Comparison of ENCODE assay signal across 13 cellular contexts in the genomic region with DNA sequence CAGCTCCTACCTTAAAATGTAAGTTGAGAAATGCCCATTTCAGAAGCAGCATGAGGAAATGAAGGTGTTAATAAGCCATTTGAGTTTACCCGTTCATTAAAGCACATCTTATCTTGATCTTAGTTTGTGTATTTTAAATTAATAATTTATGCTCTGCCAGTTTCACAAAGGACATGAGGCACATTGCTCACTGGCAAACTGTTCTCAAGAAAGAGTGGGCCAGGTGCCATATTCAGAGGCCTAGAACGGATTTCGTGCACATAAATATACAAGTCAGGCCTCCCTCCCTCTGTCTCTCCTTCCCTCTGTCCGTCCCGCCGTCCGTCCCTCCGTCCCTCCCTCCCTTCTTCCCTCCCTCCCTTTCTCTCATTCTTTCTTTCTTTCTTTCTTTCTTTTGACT. TPM values are rescaled to one million over a fixed set of nuclear protein-coding genes. Genes with fewer than 3 reads are reported as not detected.
DNase-seq lines count a peak whose midpoint lies in the region; ATAC-seq and TF ChIP-seq lines count a peak whose summit lies in the region.
"Had no signal": no experiment of that assay in that cellular context is flagged by ENCODE, and none has a peak within 500 bp of the region (broad histone marks: within the 10 kb centered on the region; RNA-seq: fewer than 3 reads in every experiment).

No MANE protein-coding gene starts in this region.

- DNase-seq in activated B cell treated with CpG ODN at 0.5 μM for 24 hours (no peak), naive B cell (no peak), epidermal melanocyte (ENCODE audit: insufficient read length, low spot score) (no peak)
- no peak for DNase-seq in T-helper 2 cell treated with Interferon-gamma antibody and Interleukin-4, amounts not matched to agents 5 μg/mL and 100 μg/mL, for 36 hours (ENCODE audit: low spot score)
- no peak for DNase-seq in activated naive CD4-positive, alpha-beta T cell treated with anti-CD3 and anti-CD28 coated beads, Interleukin-2, amount 50 U/mL, for 16 hours
- DNase-seq: BE2C; Caco-2; CD8-positive, alpha-beta memory T cell; DMS53 had no signal

- TF ChIP-seq CTCF in activated B cell treated with CpG ODN at 0.5 μM for 24 hours (IDR thresholded peaks at IDR 0.05), result no peak

- no peak overlapping the region for H3K4me3 ChIP-seq in BLaER1 treated with 17β-estradiol and CSF1 and Interleukin-3, amounts not matched to agents 10 nM and 100 nM
- no peak overlapping the region for H3K4me3 ChIP-seq in subcutaneous abdominal adipose tissue (ENCODE audit: low read depth in 1 of 5, low read length in 5 of 5)

- peak overlapping the region in 8 of 11 experiments; percentile 28 to 78 (median 58); a peak in 13 of 22 replicates for H3K4me2 ChIP-seq in BLaER1 treated with 17β-estradiol and CSF1 and Interleukin-3, amounts not matched to agents 10 nM and 100 nM

- H3K27me3 ChIP-seq in BLaER1 treated with 17β-estradiol and CSF1 and Interleukin-3, amounts not matched to agents 10 nM and 100 nM, result no peaks in the 10 kb centered on the region
- H3K27me3 ChIP-seq in subcutaneous abdominal adipose tissue (ENCODE audit: control insufficient read depth in 5 of 5, insufficient read depth in 4 of 5, low read length in 5 of 5), result no peaks in the 10 kb centered on the region

- CTCF ChIA-PET in activated B cell treated with CpG ODN at 0.5 μM for 24 hours (lab: Charles Lee), result interaction anchor here (0.8 kb wide), 1 partner anchor 166 kb away, joined by 3 read pairs; no protein-coding TSS in a partner anchor

- H3K4me1 Mint-ChIP-seq in activated B cell treated with CpG ODN at 0.5 μM for 24 hours (peaks cover 44% of the 10 kb centered on the region), naive B cell (peaks cover 35 to 54% (median 46%) of the 10 kb centered on the region in 3 donors)
- peaks cover 5% of the 10 kb centered on the region for H3K4me1 Mint-ChIP-seq in T-helper 2 cell treated with Interferon-gamma antibody and Interleukin-4, amounts not matched to agents 5 μg/mL and 100 μg/mL, for 36 hours (ENCODE audit: low read depth)
- H3K4me1 Mint-ChIP-seq: CD8-positive, alpha-beta memory T cell had no signal

- H3K36me3 Mint-ChIP-seq in activated B cell treated with CpG ODN at 0.5 μM for 24 hours (ENCODE audit: low read depth), result no peaks in the 10 kb centered on the region
- H3K36me3 Mint-ChIP-seq in naive B cell, result no peaks in the 10 kb centered on the region
- peaks cover 3% of the 10 kb centered on the region for H3K36me3 Mint-ChIP-seq in T-helper 2 cell treated with Interferon-gamma antibody and Interleukin-4, amounts not matched to agents 5 μg/mL and 100 μg/mL, for 36 hours (ENCODE audit: low read depth)
- H3K36me3 Mint-ChIP-seq: CD8-positive, alpha-beta memory T cell had no signal

- H3K9me3 ChIP-seq in BLaER1 treated with 17β-estradiol and CSF1 and Interleukin-3, amounts not matched to agents 10 nM and 100 nM (replicated peaks in 1 of 11), result peaks cover 0 to 16% (median 0%) of the 10 kb centered on the region in 11 experiments; a peak in 2 of 22 replicates
- no peaks in the 10 kb centered on the region for H3K9me3 ChIP-seq in subcutaneous abdominal adipose tissue (ENCODE audit: control insufficient read depth in 5 of 5, low read length in 5 of 5)
- H3K9me3 ChIP-seq: BE2C, Caco-2 had no signal

- H3K27me3 Mint-ChIP-seq in activated B cell treated with CpG ODN at 0.5 μM for 24 hours, result no peaks in the 10 kb centered on the region
- no peaks in the 10 kb centered on the region for H3K27me3 Mint-ChIP-seq in naive B cell
- no peaks in the 10 kb centered on the region for H3K27me3 Mint-ChIP-seq in T-helper 2 cell treated with Interferon-gamma antibody and Interleukin-4, amounts not matched to agents 5 μg/mL and 100 μg/mL, for 36 hours (ENCODE audit: low read depth)

- H3K9ac ChIP-seq in BLaER1 treated with 17β-estradiol and CSF1 and Interleukin-3, amounts not matched to agents 10 nM and 100 nM, result no peak overlapping the region
- no peak overlapping the region for H3K9ac ChIP-seq in subcutaneous abdominal adipose tissue (ENCODE audit: low read length in 5 of 5)

- no peak overlapping the region; a peak in 1 of 22 replicates for H3K27ac ChIP-seq in BLaER1 treated with 17β-estradiol and CSF1 and Interleukin-3, amounts not matched to agents 10 nM and 100 nM
- peak overlapping the region; percentile 32 for H3K27ac ChIP-seq in subcutaneous abdominal adipose tissue (ENCODE audit: low read depth, low read length)
- H3K27ac ChIP-seq: HL-60 had no signal

- H4K20me1 ChIP-seq in BLaER1 treated with 17β-estradiol and CSF1 and Interleukin-3, amounts not matched to agents 10 nM and 100 nM, result peaks cover 0 to 96% (median 0%) of the 10 kb centered on the region in 11 experiments; a peak in 3 of 22 replicates

- intact Hi-C loops in activated B cell treated with CpG ODN at 0.5 μM for 24 hours (cut with micrococcal nuclease), result no loop called here

- POLR2A ChIA-PET in activated B cell treated with CpG ODN at 0.5 μM for 24 hours (lab: Charles Lee), result interaction anchor here (0.6 kb wide), 1 partner anchor 29 kb away, joined by 3 read pairs; the partner anchor contains the start of gene CPM

- peak overlapping the region; percentile 77 for H3K27ac Mint-ChIP-seq in activated B cell treated with CpG ODN at 0.5 μM for 24 hours
- peak overlapping the region; percentile 14 to 89 (median 68) for H3K27ac Mint-ChIP-seq in naive B cell
- no peak overlapping the region for H3K27ac Mint-ChIP-seq in T-helper 2 cell treated with Interferon-gamma antibody and Interleukin-4, amounts not matched to agents 5 μg/mL and 100 μg/mL, for 36 hours
- H3K27ac Mint-ChIP-seq: CD8-positive, alpha-beta memory T cell had no signal

- H3K4me3 Mint-ChIP-seq in activated B cell treated with CpG ODN at 0.5 μM for 24 hours (no peak overlapping the region), naive B cell (peak overlapping the region in 7 of 8 donors; percentile 16 to 59 (median 43))
- no peak overlapping the region for H3K4me3 Mint-ChIP-seq in T-helper 2 cell treated with Interferon-gamma antibody and Interleukin-4, amounts not matched to agents 5 μg/mL and 100 μg/mL, for 36 hours
- H3K4me3 Mint-ChIP-seq: CD8-positive, alpha-beta memory T cell had no signal

- H3K36me3 ChIP-seq in BLaER1 treated with 17β-estradiol and CSF1 and Interleukin-3, amounts not matched to agents 10 nM and 100 nM, result peaks cover 0 to 33% (median 0%) of the 10 kb centered on the region in 11 experiments; a peak in 4 of 22 replicates
- H3K36me3 ChIP-seq in subcutaneous abdominal adipose tissue (ENCODE audit: control insufficient read depth in 5 of 5, insufficient read depth in 5 of 5, low read length in 5 of 5), result peaks cover 2 to 9% (median 6%) of the 10 kb centered on the region in 5 donors
- H3K36me3 ChIP-seq: BE2C had no signal

- ATAC-seq in activated B cell treated with CpG ODN at 0.5 μM for 24 hours (ENCODE audit: low read depth) (no peak), naive B cell (ENCODE audit: low read depth in 2 of 2) (no peak)
- ATAC-seq: HCT116 had no signal

- H3K4me1 ChIP-seq in BLaER1 treated with 17β-estradiol and CSF1 and Interleukin-3, amounts not matched to agents 10 nM and 100 nM, result peaks cover 20 to 51% (median 43%) of the 10 kb centered on the region in 10 experiments
- H3K4me1 ChIP-seq in subcutaneous abdominal adipose tissue (ENCODE audit: control insufficient read depth in 5 of 5, insufficient read depth in 5 of 5, low read length in 5 of 5), result peaks cover 0 to 14% (median 10%) of the 10 kb centered on the region in 5 donors
- H3K4me1 ChIP-seq: BE2C, Caco-2 had no signal

- H3K9me3 Mint-ChIP-seq in activated B cell treated with CpG ODN at 0.5 μM for 24 hours (no peaks in the 10 kb centered on the region), naive B cell (peaks cover 0 to 2% (median 0%) of the 10 kb centered on the region in 7 donors)
- H3K9me3 Mint-ChIP-seq in T-helper 2 cell treated with Interferon-gamma antibody and Interleukin-4, amounts not matched to agents 5 μg/mL and 100 μg/mL, for 36 hours, result no peaks in the 10 kb centered on the region
- H3K9me3 Mint-ChIP-seq: CD8-positive, alpha-beta memory T cell had no signal

RNA-seq across cellular contexts. Expression of gene CPM, which starts 29.5 kb away (rescaled TPM):
- 6.3 and 10.1 TPM in 2 replicates for total RNA-seq in activated B cell treated with CpG ODN at 0.5 μM for 24 hours
- 10 to 100 TPM in 1 of 6 donors, 1 to 10 TPM in 5; 3.2 to 26.0 (median 7.0) TPM for polyA plus RNA-seq in naive B cell (ENCODE audit: low read depth in 6 of 6)

Comparison
In these comparisons a context has a peak if more than half of its experiments do, and no peak if none do; other contexts are left out.
1. H3K4me3 Mint-ChIP-seq: peak in naive B cell (7 of 8); none in activated B cell treated with CpG ODN at 0.5 μM for 24 hours (single experiment) and T-helper 2 cell treated with Interferon-gamma antibody and Interleukin-4, amounts not matched to agents 5 μg/mL and 100 μg/mL, for 36 hours (single experiment).